ENCODE assay signal across 17 cellular contexts in the genomic region with DNA sequence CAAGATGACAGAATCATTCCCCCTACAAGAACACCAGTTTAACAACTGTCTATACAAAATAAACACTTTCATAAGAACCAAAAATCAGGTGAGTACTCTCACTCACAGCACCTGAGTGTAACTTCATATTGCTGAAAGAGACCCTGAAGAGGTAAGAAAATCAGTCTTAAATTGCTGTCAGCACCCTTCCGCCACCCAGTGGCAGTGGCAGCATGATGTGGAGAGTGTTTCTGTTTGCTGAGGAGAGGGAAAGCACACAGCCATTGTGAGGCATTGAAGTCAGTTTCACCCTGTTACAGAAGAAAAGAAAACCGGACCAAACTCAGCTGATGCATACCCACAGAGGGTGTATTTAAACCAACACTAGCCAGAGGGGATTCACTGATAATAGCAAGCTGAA.
DNase-seq lines count a peak whose midpoint lies in the region; FAIRE-seq and TF ChIP-seq lines count a peak whose summit lies in the region.
"Had no signal": no experiment of that assay in that cellular context is flagged by ENCODE, and none has a peak within 500 bp of the region (broad histone marks: within the 10 kb centered on the region; RNA-seq: fewer than 3 reads in every experiment).

No MANE protein-coding gene starts in this region.

- H3K4me1 ChIP-seq in left ventricle myocardium inferior (no peaks in the 10 kb centered on the region), right atrium auricular region (no peaks in the 10 kb centered on the region), OCI-LY1 (ENCODE audit: insufficient read depth, low read length, severe bottlenecking) (no peaks in the 10 kb centered on the region)
- H3K4me1 ChIP-seq: parathyroid adenoma, SJSA1 had no signal

- no peak overlapping the region for H3K4me3 Mint-ChIP-seq in type B pancreatic cell
- H3K4me3 Mint-ChIP-seq: activated CD4-positive, alpha-beta T cell treated with anti-CD3 and anti-CD28 coated beads for 36 hours; activated T-helper 1 cell treated with anti-CD3 and anti-CD28 coated beads, Interleukin-12 subunit alpha, Interleukin-12 subunit beta, Interleukin-2, Interleukin-4 antibody, amounts not matched to agents 30 ng/mL and 10 ng/mL and 1 ng/mL, durations not matched to agents 14 hours and 24 hours and 36 hours; stimulated activated effector memory CD8-positive, alpha-beta T cell treated with anti-CD3 and anti-CD28 coated beads, Interleukin-12 subunit alpha, Interleukin-12 subunit beta, amount 100 ng/mL, for 72 hours had no signal

- TF ChIP-seq POLR2A in GM12892 (IDR thresholded peaks at IDR 0.05; ENCODE audit: low read depth, low read length) = no peak

- DNase-seq in left ventricle myocardium inferior (no peak), right atrium auricular region (ENCODE audit: low spot score) (no peak), epithelial cell of proximal tubule (ENCODE audit: low read depth) (no peak), type B pancreatic cell (ENCODE audit: extremely low spot score, unreplicated experiment) (no peak), GM12892 (ENCODE audit: insufficient read length) (no peak), HuH-7.5 (ENCODE audit: low spot score) (no peak), C1 segment of cervical spinal cord (lab: John Stamatoyannopoulos, UW) (no peak)
- DNase-seq: activated CD4-positive, alpha-beta T cell treated with anti-CD3 and anti-CD28 coated beads for 36 hours; anterior cingulate cortex; DMS79 treated with DMSO at 0.1 percent for 48 hours; effector CD8-positive, alpha-beta T cell had no signal

- no peak overlapping the region for H2AFZ ChIP-seq in OCI-LY1 (ENCODE audit: low read length)
- H2AFZ ChIP-seq: parathyroid adenoma had no signal

- FAIRE-seq in GM12892 (lab: Jason Lieb, UNC) = no peak
- FAIRE-seq: GM18507 had no signal

- no peaks in the 10 kb centered on the region for H3K27me3 Mint-ChIP-seq in type B pancreatic cell
- H3K27me3 Mint-ChIP-seq: activated CD4-positive, alpha-beta T cell treated with anti-CD3 and anti-CD28 coated beads for 36 hours had no signal

- H4K20me1 ChIP-seq in OCI-LY1 (ENCODE audit: insufficient read depth, low read length) = no peaks in the 10 kb centered on the region

- TF ChIP-seq CTCF in left ventricle myocardium inferior (IDR thresholded peaks at IDR 0.05; ENCODE audit: borderline replicate concordance) = peak; percentile 15
- TF ChIP-seq CTCF in right atrium auricular region (IDR thresholded peaks at IDR 0.05) = no peak
- peak; percentile 53; the same call in 1 of the 2 replicates for TF ChIP-seq CTCF in OCI-LY1 (IDR thresholded peaks at IDR 0.05; ENCODE audit: low read length)
- TF ChIP-seq CTCF in epithelial cell of proximal tubule (conservative IDR thresholded peaks at IDR 0.05; ENCODE audit: low read depth, low read length) = peak; percentile 48
- peak; percentile 36 for TF ChIP-seq CTCF in type B pancreatic cell (conservative IDR thresholded peaks at IDR 0.05)

- H3K79me2 ChIP-seq in OCI-LY1 (ENCODE audit: insufficient read depth, low read length) = no peaks in the 10 kb centered on the region
- H3K79me2 ChIP-seq: parathyroid adenoma had no signal

- H3K9me3 Mint-ChIP-seq in type B pancreatic cell = no peaks in the 10 kb centered on the region
- H3K9me3 Mint-ChIP-seq: activated T-helper 1 cell treated with anti-CD3 and anti-CD28 coated beads, Interleukin-12 subunit alpha, Interleukin-12 subunit beta, Interleukin-2, Interleukin-4 antibody, amounts not matched to agents 30 ng/mL and 10 ng/mL and 1 ng/mL, durations not matched to agents 14 hours and 24 hours and 36 hours had no signal

- intact Hi-C loops in left ventricle myocardium inferior (cut with micrococcal nuclease) = no loop called here

- H3K4me1 Mint-ChIP-seq in type B pancreatic cell (ENCODE audit: unreplicated experiment) = no peaks in the 10 kb centered on the region
- H3K4me1 Mint-ChIP-seq: activated CD4-positive, alpha-beta T cell treated with anti-CD3 and anti-CD28 coated beads for 36 hours; stimulated activated effector memory CD8-positive, alpha-beta T cell treated with anti-CD3 and anti-CD28 coated beads, Interleukin-12 subunit alpha, Interleukin-12 subunit beta, amount 100 ng/mL, for 72 hours had no signal

- H3K9me2 ChIP-seq in OCI-LY1 (ENCODE audit: low read depth, low read length) = no peaks in the 10 kb centered on the region

- no peaks in the 10 kb centered on the region for H3K36me3 Mint-ChIP-seq in type B pancreatic cell
- H3K36me3 Mint-ChIP-seq: stimulated activated effector memory CD8-positive, alpha-beta T cell treated with anti-CD3 and anti-CD28 coated beads, Interleukin-12 subunit alpha, Interleukin-12 subunit beta, amount 100 ng/mL, for 72 hours had no signal

- peaks cover 28% of the 10 kb centered on the region for H3K9me3 ChIP-seq in left ventricle myocardium inferior (replicated peaks)
- H3K9me3 ChIP-seq in right atrium auricular region = peaks cover 0 to 4% of the 10 kb centered on the region in 2 donors
- no peaks in the 10 kb centered on the region for H3K9me3 ChIP-seq in OCI-LY1 (ENCODE audit: low read length)
- H3K9me3 ChIP-seq: SJSA1 had no signal

- no peak overlapping the region for H3K27ac ChIP-seq in left ventricle myocardium inferior (replicated peaks)
- H3K27ac ChIP-seq in right atrium auricular region = no peak overlapping the region
- H3K27ac ChIP-seq in OCI-LY1 (ENCODE audit: low read depth, low read length, poor library complexity, severe bottlenecking) = no peak overlapping the region
- H3K27ac ChIP-seq: parathyroid adenoma, SJSA1 had no signal

- H3K27ac Mint-ChIP-seq in type B pancreatic cell = no peak overlapping the region
- H3K27ac Mint-ChIP-seq: activated CD4-positive, alpha-beta T cell treated with anti-CD3 and anti-CD28 coated beads for 36 hours; activated T-helper 1 cell treated with anti-CD3 and anti-CD28 coated beads, Interleukin-12 subunit alpha, Interleukin-12 subunit beta, Interleukin-2, Interleukin-4 antibody, amounts not matched to agents 30 ng/mL and 10 ng/mL and 1 ng/mL, durations not matched to agents 14 hours and 24 hours and 36 hours; stimulated activated effector memory CD8-positive, alpha-beta T cell treated with anti-CD3 and anti-CD28 coated beads, Interleukin-12 subunit alpha, Interleukin-12 subunit beta, amount 100 ng/mL, for 72 hours had no signal

- H3K9ac ChIP-seq in OCI-LY1 (ENCODE audit: low read length) = no peak overlapping the region
- H3K9ac ChIP-seq: parathyroid adenoma had no signal

- H3K27me3 ChIP-seq in left ventricle myocardium inferior (ENCODE audit: low read depth) = no peaks in the 10 kb centered on the region
- no peaks in the 10 kb centered on the region for H3K27me3 ChIP-seq in right atrium auricular region
- no peaks in the 10 kb centered on the region for H3K27me3 ChIP-seq in OCI-LY1 (ENCODE audit: insufficient read depth, low read length)
- H3K27me3 ChIP-seq: SJSA1 had no signal

- H3F3A ChIP-seq in OCI-LY1 (ENCODE audit: insufficient read depth, low read length) = no peaks in the 10 kb centered on the region

- H3K4me2 ChIP-seq in OCI-LY1 (ENCODE audit: low read length) = no peak overlapping the region

- H3K36me3 ChIP-seq in left ventricle myocardium inferior (no peaks in the 10 kb centered on the region), right atrium auricular region (no peaks in the 10 kb centered on the region), OCI-LY1 (ENCODE audit: insufficient read depth, low read length) (no peaks in the 10 kb centered on the region)
- H3K36me3 ChIP-seq: SJSA1 had no signal

- H3K4me3 ChIP-seq in left ventricle myocardium inferior (no peak overlapping the region), right atrium auricular region (no peak overlapping the region), OCI-LY1 (ENCODE audit: low read depth, low read length, poor library complexity, severe bottlenecking) (no peak overlapping the region), epithelial cell of proximal tubule (ENCODE audit: low read depth, low read length) (no peak overlapping the region)
- H3K4me3 ChIP-seq: SJSA1 had no signal

Comparison
In these comparisons a context has a peak if more than half of its experiments do, and no peak if none do; other contexts are left out.
1. CTCF ChIP-seq: peak in left ventricle myocardium inferior (single experiment), OCI-LY1 (single experiment), epithelial cell of proximal tubule (single experiment) and type B pancreatic cell (single experiment); none in right atrium auricular region (0 of 2).